25 cellular contexts compared by ENCODE assay signal in the genomic region with DNA sequence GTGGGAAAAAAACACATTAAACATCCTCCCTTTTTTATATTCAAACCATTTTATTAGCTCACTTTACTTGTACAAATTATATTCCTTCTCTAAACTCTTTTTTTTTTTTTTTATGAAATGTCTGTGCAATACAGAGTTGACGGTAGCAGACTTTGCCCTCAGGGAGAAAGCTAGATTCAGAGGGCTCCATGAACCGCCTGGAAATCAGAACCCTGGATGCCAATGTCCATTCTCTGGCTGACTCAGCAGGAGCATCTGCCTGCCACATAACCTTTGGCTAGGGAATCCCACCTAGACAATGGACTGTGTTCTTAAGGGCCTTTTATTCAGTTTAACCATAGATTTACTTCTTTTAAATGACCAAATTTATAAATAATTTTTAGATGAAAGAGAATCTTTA.
DNase-seq lines count a peak whose midpoint lies in the region; ATAC-seq and TF ChIP-seq lines count a peak whose summit lies in the region.
"Had no signal": no experiment of that assay in that cellular context is flagged by ENCODE, and none has a peak within 500 bp of the region (broad histone marks: within the 10 kb centered on the region; RNA-seq: fewer than 3 reads in every experiment).

No MANE protein-coding gene starts in this region.

- DNase-seq in GM23338 (ENCODE audit: low spot score) (peak; percentile 17), WERI-Rb-1 (no peak), left kidney (ENCODE audit: low read depth, low spot score) (peak; percentile 11), neuronal stem cell (ENCODE audit: low spot score) (peak; percentile 17)
- DNase-seq: AML-193; C1 segment of cervical spinal cord; CD8-positive, alpha-beta T cell; DMS79 treated with DMSO at 0.1 percent for 48 hours; H7; KBM-7; MG63; NCI-H1105 treated with DMSO at 0.1 percent for 48 hours; NCI-H146; NCI-H1930; NCI-H2107; NCI-H446 treated with DMSO at 0.1 percent for 48 hours; NCI-H526; SIG-M5; SK-N-SH; SW 1271 had no signal

- peak overlapping the region; percentile 73 for H3K27ac Mint-ChIP-seq in GM23338
- H3K27ac Mint-ChIP-seq: CD8-positive, alpha-beta T cell had no signal

- H3K4me3 ChIP-seq in GM23338 (no peak overlapping the region), WERI-Rb-1 (ENCODE audit: low read depth, low read length) (no peak overlapping the region), neuronal stem cell (ENCODE audit: low read length in 2 of 2) (no peak overlapping the region)
- H3K4me3 ChIP-seq: A549, MG63 had no signal

- no peaks in the 10 kb centered on the region; the same call in 2 of the 3 replicates for H3K4me1 Mint-ChIP-seq in GM23338

- H4K91ac ChIP-seq in neuronal stem cell (ENCODE audit: low read depth, low read length, poor library complexity), result no peak overlapping the region

- H3K9me2 ChIP-seq in GM23338 (ENCODE audit: insufficient read depth), result no peaks in the 10 kb centered on the region; the same call in 1 of the 2 replicates
- H3K9me2 ChIP-seq: SK-N-SH had no signal

- no peaks in the 10 kb centered on the region for H3K27me3 ChIP-seq in GM23338 (ENCODE audit: insufficient read depth)
- no peaks in the 10 kb centered on the region for H3K27me3 ChIP-seq in WERI-Rb-1 (ENCODE audit: insufficient read depth, low read depth, severe bottlenecking)
- H3K27me3 ChIP-seq in neuronal stem cell (ENCODE audit: control insufficient read depth in 3 of 3, insufficient read depth in 3 of 3, low read depth in 1 of 3, low read length in 3 of 3), result no peaks in the 10 kb centered on the region
- H3K27me3 ChIP-seq: MG63 had no signal

- no peak overlapping the region for H2BK5ac ChIP-seq in neuronal stem cell (ENCODE audit: low read length)

- H3F3A ChIP-seq in GM23338 (replicated peaks; ENCODE audit: low read depth), result no peaks in the 10 kb centered on the region

- H3K27ac ChIP-seq in GM23338 (ENCODE audit: low read depth) (no peak overlapping the region), WERI-Rb-1 (peak overlapping the region; percentile 51), neuronal stem cell (replicated peaks; ENCODE audit: low read length) (no peak overlapping the region)
- H3K27ac ChIP-seq: A549 had no signal

- H2BK15ac ChIP-seq in neuronal stem cell (ENCODE audit: low read length), result no peak overlapping the region

- H3K27me3 Mint-ChIP-seq in GM23338 (ENCODE audit: insufficient read depth, low read depth, poor library complexity), result no peaks in the 10 kb centered on the region

- H3K36me3 ChIP-seq in GM23338 (ENCODE audit: insufficient read depth) (no peaks in the 10 kb centered on the region), WERI-Rb-1 (no peaks in the 10 kb centered on the region), neuronal stem cell (replicated peaks in 1 of 2; ENCODE audit: control insufficient read depth in 2 of 2, insufficient read depth in 2 of 2, low read length in 2 of 2) (no peaks in the 10 kb centered on the region)
- H3K36me3 ChIP-seq: MG63 had no signal

- no CpG with 5 or more reads among the region's 2 CpGs for WGBS in neuronal stem cell (ENCODE audit: extremely low coverage in 2 of 2, insufficient read length in 2 of 2, insufficient replicate concordance in 1 of 2), 2 donors

- no peaks in the 10 kb centered on the region for H4K20me1 ChIP-seq in GM23338 (replicated peaks; ENCODE audit: insufficient read depth)

- TF ChIP-seq CTCF in GM23338 (conservative IDR thresholded peaks at IDR 0.05; ENCODE audit: low read depth in 2 of 2), result no peak
- no peak for TF ChIP-seq CTCF in WERI-Rb-1 (IDR thresholded peaks at IDR 0.05; ENCODE audit: low read depth, low read length)

- peak; percentile 43; the same call in 2 of the 3 replicates for ATAC-seq in GM23338
- no peak for ATAC-seq in HG02610 (IDR thresholded peaks at IDR 0.05; ENCODE audit: unreplicated experiment)
- ATAC-seq in GM18517 (IDR thresholded peaks at IDR 0.05; ENCODE audit: unreplicated experiment), result no peak
- no peak for ATAC-seq in HG02973 (IDR thresholded peaks at IDR 0.05; ENCODE audit: unreplicated experiment)
- ATAC-seq: A549; CD8-positive, alpha-beta T cell; Panc1 had no signal

- H3K4me1 ChIP-seq in GM23338 (ENCODE audit: insufficient read depth), result no peaks in the 10 kb centered on the region
- H3K4me1 ChIP-seq in neuronal stem cell (ENCODE audit: control insufficient read depth in 2 of 2, insufficient read depth in 1 of 2, low read depth in 1 of 2, low read length in 2 of 2), result peaks cover 2 to 9% of the 10 kb centered on the region in 2 donors
- H3K4me1 ChIP-seq: A549 had no signal

- no peak overlapping the region for H3K14ac ChIP-seq in neuronal stem cell (ENCODE audit: low read length)

- no peak overlapping the region for H3K4ac ChIP-seq in neuronal stem cell (ENCODE audit: low read length)

- no peak overlapping the region for H3K18ac ChIP-seq in neuronal stem cell (ENCODE audit: low read length)

- no peak overlapping the region for H2AK5ac ChIP-seq in neuronal stem cell (ENCODE audit: low read depth, low read length)

- H3K4me2 ChIP-seq in GM23338 (no peak overlapping the region), neuronal stem cell (ENCODE audit: insufficient read depth, low read length, poor library complexity, severe bottlenecking) (no peak overlapping the region)
- H3K4me2 ChIP-seq: A549, SK-N-SH had no signal

- no peaks in the 10 kb centered on the region for H3K79me1 ChIP-seq in neuronal stem cell (ENCODE audit: low read depth, low read length)

- no peak overlapping the region for H2BK12ac ChIP-seq in neuronal stem cell (ENCODE audit: low read length)

- H2BK120ac ChIP-seq in neuronal stem cell (ENCODE audit: low read depth, low read length), result no peak overlapping the region

- H3K9me3 ChIP-seq in WERI-Rb-1 (ENCODE audit: severe bottlenecking) (no peaks in the 10 kb centered on the region), neuronal stem cell (replicated peaks in 1 of 2; ENCODE audit: control insufficient read depth in 2 of 2, insufficient read depth in 1 of 2, low read depth in 1 of 2, low read length in 2 of 2) (no peaks in the 10 kb centered on the region)
- H3K9me3 ChIP-seq: A549, MG63, SK-N-SH had no signal

- H3K9me3 Mint-ChIP-seq in GM23338, result no peaks in the 10 kb centered on the region

- H2AFZ ChIP-seq in GM23338, result no peak overlapping the region
- no peak overlapping the region for H2AFZ ChIP-seq in neuronal stem cell (ENCODE audit: low read length)

- H4K8ac ChIP-seq in neuronal stem cell (ENCODE audit: low read depth, low read length), result no peak overlapping the region

- H3K4me3 Mint-ChIP-seq in GM23338, result no peak overlapping the region
- H3K4me3 Mint-ChIP-seq: CD8-positive, alpha-beta T cell had no signal

- no peak overlapping the region for H3K23ac ChIP-seq in neuronal stem cell (ENCODE audit: low read depth, low read length, poor library complexity)

- no peaks in the 10 kb centered on the region for H3K36me3 Mint-ChIP-seq in GM23338 (ENCODE audit: low read depth)
- H3K36me3 Mint-ChIP-seq: CD8-positive, alpha-beta T cell had no signal

- H3K79me2 ChIP-seq in GM23338 (replicated peaks; ENCODE audit: insufficient read depth), result no peaks in the 10 kb centered on the region

- H3K9ac ChIP-seq in neuronal stem cell (ENCODE audit: low read depth, low read length, poor library complexity), result no peak overlapping the region
- H3K9ac ChIP-seq: SK-N-SH had no signal

TF ChIP-seq in GM23338, 12 proteins besides CTCF, POLR2A, EP300 and RAD21 (continues in another document):
- TF ChIP-seq STAT1 (IDR thresholded peaks at IDR 0.05; ENCODE audit: unreplicated experiment) (no peak), POLR2AphosphoS5 (IDR thresholded peaks at IDR 0.05; ENCODE audit: low read depth) (no peak)
- TF ChIP-seq, protein P1, sequence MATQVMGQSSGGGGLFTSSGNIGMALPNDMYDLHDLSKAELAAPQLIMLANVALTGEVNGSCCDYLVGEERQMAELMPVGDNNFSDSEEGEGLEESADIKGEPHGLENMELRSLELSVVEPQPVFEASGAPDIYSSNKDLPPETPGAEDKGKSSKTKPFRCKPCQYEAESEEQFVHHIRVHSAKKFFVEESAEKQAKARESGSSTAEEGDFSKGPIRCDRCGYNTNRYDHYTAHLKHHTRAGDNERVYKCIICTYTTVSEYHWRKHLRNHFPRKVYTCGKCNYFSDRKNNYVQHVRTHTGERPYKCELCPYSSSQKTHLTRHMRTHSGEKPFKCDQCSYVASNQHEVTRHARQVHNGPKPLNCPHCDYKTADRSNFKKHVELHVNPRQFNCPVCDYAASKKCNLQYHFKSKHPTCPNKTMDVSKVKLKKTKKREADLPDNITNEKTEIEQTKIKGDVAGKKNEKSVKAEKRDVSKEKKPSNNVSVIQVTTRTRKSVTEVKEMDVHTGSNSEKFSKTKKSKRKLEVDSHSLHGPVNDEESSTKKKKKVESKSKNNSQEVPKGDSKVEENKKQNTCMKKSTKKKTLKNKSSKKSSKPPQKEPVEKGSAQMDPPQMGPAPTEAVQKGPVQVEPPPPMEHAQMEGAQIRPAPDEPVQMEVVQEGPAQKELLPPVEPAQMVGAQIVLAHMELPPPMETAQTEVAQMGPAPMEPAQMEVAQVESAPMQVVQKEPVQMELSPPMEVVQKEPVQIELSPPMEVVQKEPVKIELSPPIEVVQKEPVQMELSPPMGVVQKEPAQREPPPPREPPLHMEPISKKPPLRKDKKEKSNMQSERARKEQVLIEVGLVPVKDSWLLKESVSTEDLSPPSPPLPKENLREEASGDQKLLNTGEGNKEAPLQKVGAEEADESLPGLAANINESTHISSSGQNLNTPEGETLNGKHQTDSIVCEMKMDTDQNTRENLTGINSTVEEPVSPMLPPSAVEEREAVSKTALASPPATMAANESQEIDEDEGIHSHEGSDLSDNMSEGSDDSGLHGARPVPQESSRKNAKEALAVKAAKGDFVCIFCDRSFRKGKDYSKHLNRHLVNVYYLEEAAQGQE (IDR thresholded peaks at IDR 0.05; ENCODE audit: unreplicated experiment), result no peak
